In the genomic region with DNA sequence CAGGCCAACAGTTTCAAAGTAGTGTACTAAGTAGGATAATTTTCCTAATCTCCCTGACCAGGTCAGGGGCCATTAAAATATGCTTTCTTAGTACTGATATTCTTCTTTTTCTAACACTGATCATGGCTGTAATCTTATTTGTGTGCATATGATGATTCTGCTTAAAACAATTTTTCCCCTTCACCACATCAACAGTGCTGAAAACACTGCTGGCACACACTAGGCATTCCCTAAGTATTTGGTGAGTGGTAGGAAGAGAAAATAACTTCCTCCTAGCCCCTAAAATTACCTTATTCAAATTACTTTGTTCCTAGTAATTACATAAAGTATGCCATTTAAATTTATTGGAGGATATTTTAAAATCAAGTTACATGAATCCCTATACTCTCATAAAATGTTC, we compare ENCODE assay signal across 24 cellular contexts. TPM values are rescaled to one million over a fixed set of nuclear protein-coding genes. Genes with fewer than 3 reads are reported as not detected.
DNase-seq lines count a peak whose midpoint lies in the region; ATAC-seq, FAIRE-seq and TF ChIP-seq lines count a peak whose summit lies in the region.
"Had no signal": no experiment of that assay in that cellular context is flagged by ENCODE, and none has a peak within 500 bp of the region (broad histone marks: within the 10 kb centered on the region; RNA-seq: fewer than 3 reads in every experiment).

No MANE protein-coding gene starts in this region.

- H3K27me3 Mint-ChIP-seq in astrocyte (ENCODE audit: low read depth, unreplicated experiment) = no peaks in the 10 kb centered on the region
- H3K27me3 Mint-ChIP-seq in stimulated activated naive CD8-positive, alpha-beta T cell treated with anti-CD3 and anti-CD28 coated beads, Interleukin-15, amount 100 ng/mL, for 72 hours = no peaks in the 10 kb centered on the region
- H3K27me3 Mint-ChIP-seq: CD4-positive, CD25-positive, alpha-beta regulatory T cell; CD8-positive, alpha-beta memory T cell had no signal

- no peaks in the 10 kb centered on the region for H3K9me3 ChIP-seq in astrocyte (ENCODE audit: insufficient read depth, low read depth, low read length)
- H3K9me3 ChIP-seq: A549, BE2C had no signal

- H3K9ac ChIP-seq in astrocyte (ENCODE audit: low read length) = no peak overlapping the region

- no peak for ATAC-seq in stimulated activated naive CD8-positive, alpha-beta T cell treated with anti-CD3 and anti-CD28 coated beads, Interleukin-15, amount 100 ng/mL, for 72 hours
- no peak for ATAC-seq in GM19328 (IDR thresholded peaks at IDR 0.05; ENCODE audit: unreplicated experiment)
- ATAC-seq: A549, HCT116, K562 had no signal

- H3K4me1 ChIP-seq in astrocyte (ENCODE audit: insufficient read depth, low read length) = no peaks in the 10 kb centered on the region
- H3K4me1 ChIP-seq: A549 had no signal

- H3K4me3 ChIP-seq in astrocyte (ENCODE audit: insufficient read depth, low read depth, low read length) = no peak overlapping the region
- H3K4me3 ChIP-seq: A549, K562 had no signal

- H3K27ac Mint-ChIP-seq in astrocyte (ENCODE audit: unreplicated experiment) = no peak overlapping the region
- H3K27ac Mint-ChIP-seq in stimulated activated naive CD8-positive, alpha-beta T cell treated with anti-CD3 and anti-CD28 coated beads, Interleukin-15, amount 100 ng/mL, for 72 hours = no peak overlapping the region
- H3K27ac Mint-ChIP-seq: HFFc6 had no signal

- H2AFZ ChIP-seq in astrocyte (ENCODE audit: low read depth, low read length) = no peak overlapping the region

- H3K4me3 Mint-ChIP-seq in astrocyte (ENCODE audit: unreplicated experiment) = no peak overlapping the region
- H3K4me3 Mint-ChIP-seq in stimulated activated naive CD8-positive, alpha-beta T cell treated with anti-CD3 and anti-CD28 coated beads, Interleukin-15, amount 100 ng/mL, for 72 hours = no peak overlapping the region
- H3K4me3 Mint-ChIP-seq: CD4-positive, CD25-positive, alpha-beta regulatory T cell; CD8-positive, alpha-beta memory T cell; HFFc6 had no signal

- peaks cover 2% of the 10 kb centered on the region for H3K36me3 Mint-ChIP-seq in astrocyte (ENCODE audit: low read depth, unreplicated experiment)

- no peak for FAIRE-seq in astrocyte (lab: Jason Lieb, UNC)
- FAIRE-seq: A549, GM18507, K562 had no signal

- H3K9me3 Mint-ChIP-seq in astrocyte (ENCODE audit: unreplicated experiment) = no peaks in the 10 kb centered on the region
- H3K9me3 Mint-ChIP-seq in stimulated activated naive CD8-positive, alpha-beta T cell treated with anti-CD3 and anti-CD28 coated beads, Interleukin-15, amount 100 ng/mL, for 72 hours = no peaks in the 10 kb centered on the region
- H3K9me3 Mint-ChIP-seq: CD4-positive, CD25-positive, alpha-beta regulatory T cell; CD8-positive, alpha-beta memory T cell; HFFc6 had no signal

- H3K79me2 ChIP-seq in astrocyte (ENCODE audit: insufficient read depth, low read length) = no peaks in the 10 kb centered on the region

- peaks cover 13% of the 10 kb centered on the region for H3K36me3 ChIP-seq in astrocyte (ENCODE audit: insufficient read depth, low read length)
- H3K36me3 ChIP-seq: BE2C had no signal

- no peaks in the 10 kb centered on the region for H4K20me1 ChIP-seq in astrocyte (ENCODE audit: insufficient read depth, low read length)

- no peak for TF ChIP-seq CTCF in astrocyte (IDR thresholded peaks at IDR 0.05; ENCODE audit: insufficient read depth, low read depth, low read length)

- DNase-seq in EH (ENCODE audit: low read depth) (peak; percentile 18), astrocyte (ENCODE audit: low read depth) (peak; percentile 34), myocyte (ENCODE audit: low read depth) (peak; percentile 35), midbrain (lab: John Stamatoyannopoulos, UW) (no peak), A172 (ENCODE audit: low spot score) (no peak)
- DNase-seq in stimulated activated naive CD8-positive, alpha-beta T cell treated with anti-CD3 and anti-CD28 coated beads, Interleukin-15, amount 100 ng/mL, for 72 hours = no peak
- DNase-seq: BE2C; C1 segment of cervical spinal cord; CD4-positive, CD25-positive, alpha-beta regulatory T cell; CD8-positive, alpha-beta memory T cell; COR-L47; DMS 273 treated with DMSO at 0.1 percent for 48 hours; DMS53; DND-41; GOT3; H7; HFFc6; IMR-90 had no signal

- H3K4me2 ChIP-seq in astrocyte (ENCODE audit: low read length) = no peak overlapping the region
- H3K4me2 ChIP-seq: A549 had no signal

- no peak overlapping the region for H3K27ac ChIP-seq in astrocyte (ENCODE audit: low read depth, low read length)
- H3K27ac ChIP-seq: A549, HL-60 had no signal

- H3K27me3 ChIP-seq in astrocyte (ENCODE audit: insufficient read depth, low read length) = no peaks in the 10 kb centered on the region
- H3K27me3 ChIP-seq: BE2C had no signal

- peaks cover 2% of the 10 kb centered on the region for H3K4me1 Mint-ChIP-seq in astrocyte (ENCODE audit: low read depth, unreplicated experiment)
- no peaks in the 10 kb centered on the region for H3K4me1 Mint-ChIP-seq in stimulated activated naive CD8-positive, alpha-beta T cell treated with anti-CD3 and anti-CD28 coated beads, Interleukin-15, amount 100 ng/mL, for 72 hours

RNA-seq across cellular contexts. Expression of a gene that starts 49.9 kb away (rescaled TPM):
- 9.8 and 9.9 TPM in 2 replicates for total RNA-seq in astrocyte
- 17.2 and 19.9 TPM in 2 replicates for total RNA-seq in myocyte
- polyA plus RNA-seq in myocyte (2012) = 7.4 TPM
- 31.4 and 32.8 TPM in 2 replicates for total RNA-seq in A172 (2014; rRNA removed; shearing (Covaris generic))

Comparison
In these comparisons a context has a peak if more than half of its experiments do, and no peak if none do; other contexts are left out.
1. DNase-seq: peak in EH (single experiment), astrocyte (single experiment) and myocyte (single experiment); none in midbrain (single experiment), A172 (single experiment) and stimulated activated naive CD8-positive, alpha-beta T cell treated with anti-CD3 and anti-CD28 coated beads, Interleukin-15, amount 100 ng/mL, for 72 hours (0 of 2).